In genomic region chr19:10399340-10399739, GRCh38 we compare ENCODE assay signal across 2 cellular contexts.
TF ChIP-seq lines count a peak whose summit lies in the region.

No MANE protein-coding gene starts in this region.

TF ChIP-seq in HEK293, 187 proteins besides CTCF, POLR2A, EP300 and RAD21:
- TF ChIP-seq ZNF362 (tag by site-specific recombination; IDR thresholded peaks at IDR 0.05) = peak; percentile 70; the same call in 1 of the 2 replicates
TF ChIP-seq in HEK293: peak in this region for 1; not testable (repeated sequence) for 186.

TF ChIP-seq in K562, 482 proteins besides CTCF, POLR2A, EP300 and RAD21:
- TF ChIP-seq ZNF384 (IDR thresholded peaks at IDR 0.05; ENCODE audit: low read depth, low read length) = peak; percentile 38
